Comparison of ENCODE assay signal across 1 cellular context in the genomic region with DNA sequence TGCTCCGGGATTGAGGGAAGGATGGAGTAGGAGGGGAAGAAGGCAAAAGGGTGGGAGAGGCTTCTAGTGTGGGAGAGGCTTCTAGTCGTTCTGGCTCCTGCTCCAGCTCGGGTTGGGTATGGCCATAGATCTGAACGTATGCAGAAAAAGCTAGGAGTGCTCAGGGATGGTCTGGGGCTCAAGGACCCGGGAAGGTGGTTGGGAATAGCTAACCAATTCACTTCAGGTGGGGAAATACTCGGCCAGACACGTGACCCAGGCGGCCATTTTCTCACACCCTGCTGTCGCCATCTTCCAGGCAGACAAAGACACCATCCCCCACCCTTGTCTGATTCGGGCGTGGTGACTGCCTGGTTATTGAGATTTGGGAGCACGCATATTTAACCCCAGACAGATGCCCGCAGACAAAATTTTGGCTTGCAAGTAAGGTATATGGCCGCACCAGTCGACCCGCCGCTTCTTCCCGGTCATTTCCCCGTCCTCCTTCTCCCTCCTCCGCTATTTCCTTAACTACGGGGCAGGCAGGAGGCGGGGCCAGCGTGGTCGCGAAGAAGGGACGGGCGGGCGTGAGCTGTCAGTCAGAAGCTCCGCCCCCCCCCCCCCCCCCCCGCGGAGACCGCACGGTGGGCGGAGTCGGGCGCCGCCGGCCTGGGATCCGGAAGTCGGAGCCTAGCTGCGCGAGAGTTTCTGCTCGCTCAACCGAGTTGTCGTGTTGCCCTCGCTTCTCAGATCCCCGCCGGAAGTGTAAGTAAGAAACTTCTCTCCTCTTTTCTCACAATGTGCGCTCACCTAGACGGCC.
A peak's percentile ranks its signal among the peaks of the same experiment; 100 is the strongest.
TF ChIP-seq lines count a peak whose summit lies in the region.

A gene with protein sequence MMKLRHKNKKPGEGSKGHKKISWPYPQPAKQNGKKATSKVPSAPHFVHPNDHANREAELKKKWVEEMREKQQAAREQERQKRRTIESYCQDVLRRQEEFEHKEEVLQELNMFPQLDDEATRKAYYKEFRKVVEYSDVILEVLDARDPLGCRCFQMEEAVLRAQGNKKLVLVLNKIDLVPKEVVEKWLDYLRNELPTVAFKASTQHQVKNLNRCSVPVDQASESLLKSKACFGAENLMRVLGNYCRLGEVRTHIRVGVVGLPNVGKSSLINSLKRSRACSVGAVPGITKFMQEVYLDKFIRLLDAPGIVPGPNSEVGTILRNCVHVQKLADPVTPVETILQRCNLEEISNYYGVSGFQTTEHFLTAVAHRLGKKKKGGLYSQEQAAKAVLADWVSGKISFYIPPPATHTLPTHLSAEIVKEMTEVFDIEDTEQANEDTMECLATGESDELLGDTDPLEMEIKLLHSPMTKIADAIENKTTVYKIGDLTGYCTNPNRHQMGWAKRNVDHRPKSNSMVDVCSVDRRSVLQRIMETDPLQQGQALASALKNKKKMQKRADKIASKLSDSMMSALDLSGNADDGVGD (plus strand): TSS at position 661 of the 799 bp plus-strand sequence. CDS start 2,348 bp downstream, outside the sequence.

TF ChIP-seq in WTC11, 78 proteins besides CTCF, POLR2A, EP300 and RAD21 (continued from another document):
- TF ChIP-seq, protein P1, sequence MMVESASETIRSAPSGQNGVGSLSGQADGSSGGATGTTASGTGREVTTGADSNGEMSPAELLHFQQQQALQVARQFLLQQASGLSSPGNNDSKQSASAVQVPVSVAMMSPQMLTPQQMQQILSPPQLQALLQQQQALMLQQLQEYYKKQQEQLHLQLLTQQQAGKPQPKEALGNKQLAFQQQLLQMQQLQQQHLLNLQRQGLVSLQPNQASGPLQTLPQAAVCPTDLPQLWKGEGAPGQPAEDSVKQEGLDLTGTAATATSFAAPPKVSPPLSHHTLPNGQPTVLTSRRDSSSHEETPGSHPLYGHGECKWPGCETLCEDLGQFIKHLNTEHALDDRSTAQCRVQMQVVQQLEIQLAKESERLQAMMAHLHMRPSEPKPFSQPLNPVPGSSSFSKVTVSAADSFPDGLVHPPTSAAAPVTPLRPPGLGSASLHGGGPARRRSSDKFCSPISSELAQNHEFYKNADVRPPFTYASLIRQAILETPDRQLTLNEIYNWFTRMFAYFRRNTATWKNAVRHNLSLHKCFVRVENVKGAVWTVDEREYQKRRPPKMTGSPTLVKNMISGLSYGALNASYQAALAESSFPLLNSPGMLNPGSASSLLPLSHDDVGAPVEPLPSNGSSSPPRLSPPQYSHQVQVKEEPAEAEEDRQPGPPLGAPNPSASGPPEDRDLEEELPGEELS (CRISPR knock-in tag; IDR thresholded peaks at IDR 0.05): no peak
- TF ChIP-seq, protein P2, sequence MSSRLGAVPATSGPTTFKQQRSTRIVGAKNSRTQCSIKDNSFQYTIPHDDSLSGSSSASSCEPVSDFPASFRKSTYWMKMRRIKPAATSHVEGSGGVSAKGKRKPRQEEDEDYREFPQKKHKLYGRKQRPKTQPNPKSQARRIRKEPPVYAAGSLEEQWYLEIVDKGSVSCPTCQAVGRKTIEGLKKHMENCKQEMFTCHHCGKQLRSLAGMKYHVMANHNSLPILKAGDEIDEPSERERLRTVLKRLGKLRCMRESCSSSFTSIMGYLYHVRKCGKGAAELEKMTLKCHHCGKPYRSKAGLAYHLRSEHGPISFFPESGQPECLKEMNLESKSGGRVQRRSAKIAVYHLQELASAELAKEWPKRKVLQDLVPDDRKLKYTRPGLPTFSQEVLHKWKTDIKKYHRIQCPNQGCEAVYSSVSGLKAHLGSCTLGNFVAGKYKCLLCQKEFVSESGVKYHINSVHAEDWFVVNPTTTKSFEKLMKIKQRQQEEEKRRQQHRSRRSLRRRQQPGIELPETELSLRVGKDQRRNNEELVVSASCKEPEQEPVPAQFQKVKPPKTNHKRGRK (CRISPR knock-in tag; IDR thresholded peaks at IDR 0.05; ENCODE audit: borderline replicate concordance): no peak
- TF ChIP-seq ZNF416 (CRISPR knock-in tag; IDR thresholded peaks at IDR 0.05) (no peak), JUN (CRISPR knock-in tag; IDR thresholded peaks at IDR 0.05) (no peak), ZNF263 (CRISPR knock-in tag; IDR thresholded peaks at IDR 0.05; ENCODE audit: low read depth) (peak; percentile 48; the same call in 1 of the 2 replicates)
- TF ChIP-seq, protein P3, sequence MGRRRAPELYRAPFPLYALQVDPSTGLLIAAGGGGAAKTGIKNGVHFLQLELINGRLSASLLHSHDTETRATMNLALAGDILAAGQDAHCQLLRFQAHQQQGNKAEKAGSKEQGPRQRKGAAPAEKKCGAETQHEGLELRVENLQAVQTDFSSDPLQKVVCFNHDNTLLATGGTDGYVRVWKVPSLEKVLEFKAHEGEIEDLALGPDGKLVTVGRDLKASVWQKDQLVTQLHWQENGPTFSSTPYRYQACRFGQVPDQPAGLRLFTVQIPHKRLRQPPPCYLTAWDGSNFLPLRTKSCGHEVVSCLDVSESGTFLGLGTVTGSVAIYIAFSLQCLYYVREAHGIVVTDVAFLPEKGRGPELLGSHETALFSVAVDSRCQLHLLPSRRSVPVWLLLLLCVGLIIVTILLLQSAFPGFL (CRISPR knock-in tag; IDR thresholded peaks at IDR 0.05; ENCODE audit: borderline replicate concordance): no peak
TF ChIP-seq in WTC11: peak in this region for 7.
